17 cellular contexts compared by ENCODE assay signal in the genomic region with DNA sequence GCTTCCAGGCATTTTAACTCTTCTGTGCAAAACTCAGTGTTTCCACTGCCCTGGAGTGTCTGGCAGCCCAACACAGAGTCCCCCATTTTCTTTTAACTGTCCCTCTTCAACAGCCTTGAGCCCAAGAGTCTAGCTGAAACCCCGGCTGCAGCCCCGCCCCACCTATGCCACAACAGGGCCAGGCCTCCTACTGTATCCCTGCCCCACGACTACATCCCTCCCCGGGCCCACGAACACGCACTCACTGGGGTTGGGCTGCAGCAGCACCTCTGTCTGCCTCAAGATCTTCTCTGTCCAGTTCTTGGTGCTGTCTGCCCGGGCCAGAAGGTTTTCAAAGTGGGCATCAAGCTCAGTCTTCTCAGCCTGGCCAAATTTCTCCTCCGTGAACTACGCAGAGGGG. TPM values are rescaled to one million over a fixed set of nuclear protein-coding genes. Genes with fewer than 3 reads are reported as not detected.
DNase-seq lines count a peak whose midpoint lies in the region; ATAC-seq and TF ChIP-seq lines count a peak whose summit lies in the region.
"Had no signal": no experiment of that assay in that cellular context is flagged by ENCODE, and none has a peak within 500 bp of the region (broad histone marks: within the 10 kb centered on the region; RNA-seq: fewer than 3 reads in every experiment).

No MANE protein-coding gene starts in this region.

- POLR2A ChIA-PET in activated CD8-positive, alpha-beta T cell treated with anti-CD3 and anti-CD28 coated beads, Interleukin-2, amount 10 ng/mL, durations not matched to agents 7 days and 5 days (lab: Charles Lee): no interaction called here

- no peak for DNase-seq in activated naive CD4-positive, alpha-beta T cell treated with anti-CD3 and anti-CD28 coated beads, Interleukin-2, amount 50 U/mL, for 72 hours (ENCODE audit: low spot score in 2 of 2)
- DNase-seq in activated naive CD4-positive, alpha-beta T cell (lab: John Stamatoyannopoulos, UW): no peak
- DNase-seq in activated CD8-positive, alpha-beta T cell treated with anti-CD3 and anti-CD28 coated beads, Interleukin-2, amount 10 ng/mL, durations not matched to agents 7 days and 5 days: no peak
- DNase-seq in mesothelial cell of epicardium (ENCODE audit: low spot score in 2 of 2, unreplicated experiment in 2 of 2): no peak
- no peak for DNase-seq in uterus
- no peak for DNase-seq in left lobe of liver (ENCODE audit: low spot score)
- no peak for DNase-seq in GM19238 (ENCODE audit: insufficient read length, low spot score)
- DNase-seq: activated T-cell treated with anti-CD3 and anti-CD28 coated beads for 4 hours; COR-L47; NCI-H1092; NCI-H2171; NCI-H774; stimulated activated CD4-positive, alpha-beta T cell treated with anti-CD3 and anti-CD28 coated beads, Interleukin-4, amount 100 ng/mL, for 24 hours; T-cell had no signal

- H3K9me3 ChIP-seq in uterus: no peaks in the 10 kb centered on the region

- peaks cover 33% of the 10 kb centered on the region for H3K4me1 Mint-ChIP-seq in activated CD8-positive, alpha-beta T cell treated with anti-CD3 and anti-CD28 coated beads, Interleukin-2, amount 10 ng/mL, durations not matched to agents 7 days and 5 days (ENCODE audit: low read depth)
- H3K4me1 Mint-ChIP-seq in mesothelial cell of epicardium: peaks cover 32% of the 10 kb centered on the region

- H3K36me3 Mint-ChIP-seq in activated naive CD4-positive, alpha-beta T cell treated with anti-CD3 and anti-CD28 coated beads, Interleukin-2, amount 50 U/mL, for 72 hours: no peaks in the 10 kb centered on the region
- peaks cover 11% of the 10 kb centered on the region for H3K36me3 Mint-ChIP-seq in activated CD8-positive, alpha-beta T cell treated with anti-CD3 and anti-CD28 coated beads, Interleukin-2, amount 10 ng/mL, durations not matched to agents 7 days and 5 days (ENCODE audit: low read depth)
- H3K36me3 Mint-ChIP-seq in mesothelial cell of epicardium: peaks cover 6% of the 10 kb centered on the region

- H3K4me3 ChIP-seq in uterus: no peak overlapping the region

- no peaks in the 10 kb centered on the region for H3K27me3 ChIP-seq in uterus

- TF ChIP-seq CTCF in mesothelial cell of epicardium (IDR thresholded peaks at IDR 0.05; ENCODE audit: unreplicated experiment) (no peak), uterus (IDR thresholded peaks at IDR 0.05) (no peak)

- H3K36me3 ChIP-seq in uterus: no peaks in the 10 kb centered on the region

- no peaks in the 10 kb centered on the region for H3K27me3 Mint-ChIP-seq in activated CD8-positive, alpha-beta T cell treated with anti-CD3 and anti-CD28 coated beads, Interleukin-2, amount 10 ng/mL, durations not matched to agents 7 days and 5 days (ENCODE audit: low read depth)
- no peaks in the 10 kb centered on the region for H3K27me3 Mint-ChIP-seq in mesothelial cell of epicardium (ENCODE audit: low read depth)
- H3K27me3 Mint-ChIP-seq: T-cell had no signal

- peak overlapping the region; percentile 21 to 50 for H3K27ac ChIP-seq in uterus
- H3K27ac ChIP-seq: epithelial cell of prostate had no signal

- H3K27ac Mint-ChIP-seq in activated naive CD4-positive, alpha-beta T cell treated with anti-CD3 and anti-CD28 coated beads, Interleukin-2, amount 50 U/mL, for 72 hours: peak overlapping the region; percentile 22 to 70
- H3K27ac Mint-ChIP-seq in activated CD8-positive, alpha-beta T cell treated with anti-CD3 and anti-CD28 coated beads, Interleukin-2, amount 10 ng/mL, durations not matched to agents 7 days and 5 days: peak overlapping the region; percentile 66
- H3K27ac Mint-ChIP-seq in mesothelial cell of epicardium: peak overlapping the region; percentile 69

- no peaks in the 10 kb centered on the region for H3K9me3 Mint-ChIP-seq in activated naive CD4-positive, alpha-beta T cell treated with anti-CD3 and anti-CD28 coated beads, Interleukin-2, amount 50 U/mL, for 72 hours
- no peaks in the 10 kb centered on the region for H3K9me3 Mint-ChIP-seq in activated CD8-positive, alpha-beta T cell treated with anti-CD3 and anti-CD28 coated beads, Interleukin-2, amount 10 ng/mL, durations not matched to agents 7 days and 5 days (ENCODE audit: insufficient read depth)
- no peaks in the 10 kb centered on the region for H3K9me3 Mint-ChIP-seq in mesothelial cell of epicardium
- H3K9me3 Mint-ChIP-seq: T-cell had no signal

- H3K4me1 ChIP-seq in uterus: peaks cover 0 to 10% of the 10 kb centered on the region in 2 donors

- TF ChIP-seq POLR2A in uterus (IDR thresholded peaks at IDR 0.05): no peak

- CTCF ChIA-PET in activated CD8-positive, alpha-beta T cell treated with anti-CD3 and anti-CD28 coated beads, Interleukin-2, amount 10 ng/mL, durations not matched to agents 7 days and 5 days (lab: Charles Lee): interaction anchor here (0.6 kb wide), 1 partner anchor 466 kb away, joined by 3 read pairs; no protein-coding TSS in a partner anchor

- intact Hi-C loops in uterus (cut with DNase I; ENCODE audit: low total_unique reads): no loop called here

- no peak overlapping the region for H3K4me3 Mint-ChIP-seq in activated CD8-positive, alpha-beta T cell treated with anti-CD3 and anti-CD28 coated beads, Interleukin-2, amount 10 ng/mL, durations not matched to agents 7 days and 5 days
- no peak overlapping the region for H3K4me3 Mint-ChIP-seq in mesothelial cell of epicardium

- no peak for ATAC-seq in activated naive CD4-positive, alpha-beta T cell treated with anti-CD3 and anti-CD28 coated beads, Interleukin-2, amount 50 U/mL, for 72 hours
- ATAC-seq in activated CD8-positive, alpha-beta T cell treated with anti-CD3 and anti-CD28 coated beads, Interleukin-2, amount 10 ng/mL, durations not matched to agents 7 days and 5 days: no peak
- ATAC-seq in left lobe of liver (no peak), HG03469 (IDR thresholded peaks at IDR 0.05; ENCODE audit: unreplicated experiment) (no peak)
- ATAC-seq: HCT116, T-cell had no signal

RNA-seq across cellular contexts. Expression of a gene that starts 6.1 kb away (rescaled TPM):
- total RNA-seq in activated naive CD4-positive, alpha-beta T cell treated with anti-CD3 and anti-CD28 coated beads, Interleukin-2, amount 50 U/mL, for 72 hours: 10 to 100 TPM; 44.1 to 59.9 TPM
- total RNA-seq in activated CD8-positive, alpha-beta T cell treated with anti-CD3 and anti-CD28 coated beads, Interleukin-2, amount 10 ng/mL, durations not matched to agents 7 days and 5 days: 100 to 1,000 TPM; 107 to 109 TPM
- total RNA-seq in mesothelial cell of epicardium: 173 to 174 TPM (median 174 TPM) in 3 replicates
- 100 to 1,000 TPM in 1 of 4 donors, 10 to 100 TPM in 3; 35.1 to 126 (median 81.8) TPM for total RNA-seq in uterus
- 31.3 TPM for total RNA-seq in left lobe of liver

RNA-seq across cellular contexts. Expression of a gene that starts 14.4 kb away (rescaled TPM):
- total RNA-seq in activated naive CD4-positive, alpha-beta T cell treated with anti-CD3 and anti-CD28 coated beads, Interleukin-2, amount 50 U/mL, for 72 hours: 10 to 100 TPM; 30.4 to 79.3 TPM
- total RNA-seq in activated CD8-positive, alpha-beta T cell treated with anti-CD3 and anti-CD28 coated beads, Interleukin-2, amount 10 ng/mL, durations not matched to agents 7 days and 5 days: 10 to 100 TPM; 38.3 to 45.6 TPM
- total RNA-seq in mesothelial cell of epicardium: 36.1 to 37.9 TPM (median 36.2 TPM) in 3 replicates
- total RNA-seq in uterus: 10 to 100 TPM; 13.2 to 36.5 (median 34.0) TPM
- total RNA-seq in left lobe of liver: 22.1 TPM

RNA-seq across cellular contexts. Expression of a gene that starts 58.9 kb away (rescaled TPM):
- total RNA-seq in activated naive CD4-positive, alpha-beta T cell treated with anti-CD3 and anti-CD28 coated beads, Interleukin-2, amount 50 U/mL, for 72 hours: 10 to 100 TPM; 11.6 to 36.1 TPM
- 10 to 100 TPM; 15.9 to 18.8 TPM for total RNA-seq in activated CD8-positive, alpha-beta T cell treated with anti-CD3 and anti-CD28 coated beads, Interleukin-2, amount 10 ng/mL, durations not matched to agents 7 days and 5 days
- 16.9 to 21.5 TPM (median 20.0 TPM) in 3 replicates for total RNA-seq in mesothelial cell of epicardium
- total RNA-seq in uterus: 10 to 100 TPM in 1 of 4 donors, 1 to 10 TPM in 2, not detected in 1; 1.0 to 10.2 (median 9.7) TPM
- 21.7 TPM for total RNA-seq in left lobe of liver
